ENCODE assay signal across 27 cellular contexts in genomic region chrX:153889123-153889522, GRCh38. TPM values are rescaled to one million over a fixed set of nuclear protein-coding genes. Genes with fewer than 3 reads are reported as not detected.
"Had no signal": no experiment of that assay in that cellular context is flagged by ENCODE, and none has a peak within 500 bp of the region (broad histone marks: within the 10 kb centered on the region; RNA-seq: fewer than 3 reads in every experiment).

No MANE protein-coding gene starts in this region.

- H3K9me3 ChIP-seq: breast epithelium had no signal

- H3K4me3 Mint-ChIP-seq: activated B cell treated with CpG ODN at 0.5 μM for 24 hours; activated CD4-positive, alpha-beta T cell treated with anti-CD3 and anti-CD28 coated beads, Interleukin-2, amount 10 ng/mL, durations not matched to agents 24 days and 14 days; activated CD8-positive, alpha-beta memory T cell treated with anti-CD3 and anti-CD28 coated beads, Interleukin-2, amount 10 ng/mL, durations not matched to agents 7 days and 5 days; activated naive CD4-positive, alpha-beta T cell treated with anti-CD3 and anti-CD28 coated beads, Interleukin-2, amount 50 U/mL, for 24 hours; activated T-cell treated with anti-CD3 and anti-CD28 coated beads, Interleukin-2, amount 50 U/mL, for 24 hours; activated T-helper 1 cell treated with anti-CD3 and anti-CD28 coated beads, Interleukin-12 subunit alpha, Interleukin-12 subunit beta, Interleukin-2, Interleukin-4 antibody, amounts not matched to agents 30 ng/mL and 10 ng/mL and 1 ng/mL, durations not matched to agents 14 hours and 24 hours and 36 hours; T-helper 17 cell had no signal

- H3K4me3 ChIP-seq: breast epithelium, coronary artery had no signal

- H3K4me1 ChIP-seq: breast epithelium had no signal

- H3K27ac Mint-ChIP-seq: activated CD4-positive, alpha-beta T cell treated with anti-CD3 and anti-CD28 coated beads, Interleukin-2, amount 10 ng/mL, durations not matched to agents 24 days and 14 days; activated CD8-positive, alpha-beta memory T cell treated with anti-CD3 and anti-CD28 coated beads, Interleukin-2, amount 10 ng/mL, durations not matched to agents 7 days and 5 days; activated naive CD4-positive, alpha-beta T cell treated with anti-CD3 and anti-CD28 coated beads, Interleukin-2, amount 50 U/mL, for 24 hours; activated T-cell treated with anti-CD3 and anti-CD28 coated beads, Interleukin-2, amount 50 U/mL, for 24 hours; activated T-helper 1 cell treated with anti-CD3 and anti-CD28 coated beads, Interleukin-12 subunit alpha, Interleukin-12 subunit beta, Interleukin-2, Interleukin-4 antibody, amounts not matched to agents 30 ng/mL and 10 ng/mL and 1 ng/mL, durations not matched to agents 14 hours and 24 hours and 36 hours; T-helper 17 cell had no signal

- DNase-seq: activated B cell treated with CpG ODN at 0.5 μM for 24 hours; activated CD4-positive, alpha-beta T cell treated with anti-CD3 and anti-CD28 coated beads for 1 hour; activated CD4-positive, alpha-beta T cell treated with anti-CD3 and anti-CD28 coated beads, Interleukin-2, amount 10 ng/mL, durations not matched to agents 24 days and 14 days; activated CD4-positive, alpha-beta T cell treated with anti-CD3 and anti-CD28 coated beads, Interleukin-2, amount 50 U/mL, for 48 hours; activated CD8-positive, alpha-beta memory T cell treated with anti-CD3 and anti-CD28 coated beads, Interleukin-2, amount 10 ng/mL, durations not matched to agents 7 days and 5 days; activated effector memory CD4-positive, alpha-beta T cell treated with Interleukin-2 at 50 U/mL for 16 hours; activated naive CD4-positive, alpha-beta T cell; activated T-cell treated with anti-CD3 and anti-CD28 coated beads, Interleukin-2, amount 50 U/mL, for 24 hours; aorta; central memory CD4-positive, alpha-beta T cell; NCI-H1092; NCI-H1436; NCI-H1694 treated with DMSO at 0.1 percent for 48 hours; NCI-H2081 treated with DMSO at 0.1 percent for 48 hours; NCI-H510A treated with DMSO at 0.1 percent for 48 hours; NCI-H69; NK-92 treated with Interleukin-12 subunit alpha and Interleukin-12 subunit beta, amount 100 ng/mL, for 24 hours; SIG-M5; T-helper 17 cell; T-helper 9 cell had no signal

- H3K27me3 Mint-ChIP-seq: activated B cell treated with CpG ODN at 0.5 μM for 24 hours, T-helper 17 cell had no signal

- H3K9me3 Mint-ChIP-seq: activated B cell treated with CpG ODN at 0.5 μM for 24 hours; activated CD4-positive, alpha-beta T cell treated with anti-CD3 and anti-CD28 coated beads, Interleukin-2, amount 10 ng/mL, durations not matched to agents 24 days and 14 days; activated naive CD4-positive, alpha-beta T cell treated with anti-CD3 and anti-CD28 coated beads, Interleukin-2, amount 50 U/mL, for 24 hours; activated T-cell treated with anti-CD3 and anti-CD28 coated beads, Interleukin-2, amount 50 U/mL, for 24 hours; activated T-helper 1 cell treated with anti-CD3 and anti-CD28 coated beads, Interleukin-12 subunit alpha, Interleukin-12 subunit beta, Interleukin-2, Interleukin-4 antibody, amounts not matched to agents 30 ng/mL and 10 ng/mL and 1 ng/mL, durations not matched to agents 14 hours and 24 hours and 36 hours had no signal

- ATAC-seq: activated CD8-positive, alpha-beta memory T cell treated with anti-CD3 and anti-CD28 coated beads, Interleukin-2, amount 10 ng/mL, durations not matched to agents 7 days and 5 days had no signal

- H3K36me3 ChIP-seq: breast epithelium had no signal

- H3K27ac ChIP-seq: breast epithelium, coronary artery had no signal

- H3K4me1 Mint-ChIP-seq: activated CD4-positive, alpha-beta T cell treated with anti-CD3 and anti-CD28 coated beads, Interleukin-2, amount 10 ng/mL, durations not matched to agents 24 days and 14 days; activated naive CD4-positive, alpha-beta T cell treated with anti-CD3 and anti-CD28 coated beads, Interleukin-2, amount 50 U/mL, for 24 hours had no signal

RNA-seq across cellular contexts. Expression of gene AVPR2, which starts 15.3 kb away (rescaled TPM):
- total RNA-seq: activated B cell treated with CpG ODN at 0.5 μM for 24 hours; activated CD4-positive, alpha-beta T cell treated with anti-CD3 and anti-CD28 coated beads, Interleukin-2, amount 10 ng/mL, durations not matched to agents 24 days and 14 days; activated CD8-positive, alpha-beta memory T cell treated with anti-CD3 and anti-CD28 coated beads, Interleukin-2, amount 10 ng/mL, durations not matched to agents 7 days and 5 days; activated T-helper 1 cell treated with anti-CD3 and anti-CD28 coated beads, Interleukin-12 subunit alpha, Interleukin-12 subunit beta, Interleukin-2, Interleukin-4 antibody, amounts not matched to agents 30 ng/mL and 10 ng/mL and 1 ng/mL, durations not matched to agents 14 hours and 24 hours and 36 hours; chondrocyte; LHCN-M2; T-helper 17 cell had no signal

RNA-seq across cellular contexts. Expression of gene RENBP, which starts 55.3 kb away (rescaled TPM):
- total RNA-seq: M059J had no signal
